In genomic region chr1:6174621-6175410, GRCh38 we compare ENCODE assay signal across 22 cellular contexts. TPM values are rescaled to one million over a fixed set of nuclear protein-coding genes. Genes with fewer than 3 reads are reported as not detected.
DNase-seq lines count a peak whose midpoint lies in the region; ATAC-seq, FAIRE-seq and TF ChIP-seq lines count a peak whose summit lies in the region.
"Had no signal": no experiment of that assay in that cellular context is flagged by ENCODE, and none has a peak within 500 bp of the region (broad histone marks: within the 10 kb centered on the region; RNA-seq: fewer than 3 reads in every experiment).

No MANE protein-coding gene starts in this region.

- TF ChIP-seq EP300 in H1 (IDR thresholded peaks at IDR 0.05; ENCODE audit: borderline replicate concordance in 1 of 2, low read depth in 2 of 2, low read length in 2 of 2) = no peak

- H3K4me3 ChIP-seq in HEK293 (ENCODE audit: low read depth, low read length) (no peak overlapping the region), Panc1 (ENCODE audit: low read depth in 2 of 2, low read length in 2 of 2) (no peak overlapping the region), H1 (ENCODE audit: extremely low read depth in 1 of 4, insufficient read depth in 2 of 4, low read depth in 3 of 4, low read length in 4 of 4) (no peak overlapping the region)
- H3K4me3 ChIP-seq: BLaER1, GM12878 had no signal

- H2BK5ac ChIP-seq in H1 (ENCODE audit: low read depth, low read length) = no peak overlapping the region

- peaks cover 20% of the 10 kb centered on the region; the same call in 1 of the 2 replicates for H3K23me2 ChIP-seq in H1 (ENCODE audit: low read depth, low read length)

- no peak for TF ChIP-seq POLR2A in H1 (IDR thresholded peaks at IDR 0.05; ENCODE audit: control extremely low read depth in 1 of 2, low read depth in 2 of 2, low read length in 2 of 2)

- peaks cover 0 to 20% of the 10 kb centered on the region in 2 experiments for H4K20me1 ChIP-seq in H1 (replicated peaks in 1 of 2; ENCODE audit: control insufficient read depth in 1 of 2, insufficient read depth in 2 of 2, low read length in 2 of 2)

- TF ChIP-seq RAD21 in H1 (IDR thresholded peaks at IDR 0.05 in 1 of 2, conservative IDR thresholded peaks at IDR 0.05 in 1 of 2; ENCODE audit: low read depth in 2 of 2, low read length in 2 of 2) = no peak

- CTCF ChIA-PET in HEK293 (lab: Yijun Ruan, JAX) (no interaction called here), Panc1 (lab: Charles Lee) (no interaction called here), H1 (lab: Charles Lee; ENCODE audit: partially characterized antibody) (no interaction called here)

- no peaks in the 10 kb centered on the region for H3K79me2 ChIP-seq in H1 (ENCODE audit: control insufficient read depth in 1 of 2, insufficient read depth in 2 of 2, low read length in 2 of 2)

- H3K4me1 ChIP-seq in HEK293 (ENCODE audit: control insufficient read depth, insufficient read depth, low read length) = no peaks in the 10 kb centered on the region
- peaks cover 49% of the 10 kb centered on the region for H3K4me1 ChIP-seq in Panc1 (ENCODE audit: control insufficient read depth, insufficient read depth, low read length)
- peaks cover 0 to 7% (median 0%) of the 10 kb centered on the region in 4 experiments; a peak in 4 of 7 replicates for H3K4me1 ChIP-seq in H1 (replicated peaks in 1 of 4; ENCODE audit: control insufficient read depth in 3 of 4, insufficient read depth in 4 of 4, low read length in 3 of 4)

- no peak for ATAC-seq in Panc1
- ATAC-seq in Right ventricle myocardium superior (ENCODE audit: poor library complexity) = no peak
- ATAC-seq: CD8-positive, alpha-beta T cell; GM12878 had no signal

- H3K9me3 ChIP-seq in HEK293 (ENCODE audit: control insufficient read depth, insufficient read depth, low read depth, low read length) (no peaks in the 10 kb centered on the region), Panc1 (ENCODE audit: control insufficient read depth, insufficient read depth, low read depth, low read length) (no peaks in the 10 kb centered on the region), H1 (ENCODE audit: insufficient read depth in 2 of 2, low read depth in 1 of 2, low read length in 1 of 2) (no peaks in the 10 kb centered on the region)
- H3K9me3 ChIP-seq: BLaER1, Caco-2 had no signal

- TSS peak; percentile 63 for BruUV-seq in Panc1 (replicated peaks; lab: Mats Ljungman, UMichigan)

- TF ChIP-seq CTCF in HEK293 (tag by site-specific recombination; IDR thresholded peaks at IDR 0.05) (no peak), Panc1 (IDR thresholded peaks at IDR 0.05) (no peak), H1 (IDR thresholded peaks at IDR 0.05; ENCODE audit: control extremely low read depth in 1 of 3, insufficient read depth in 1 of 3, low read depth in 1 of 3, low read length in 3 of 3) (no peak)

- no peak overlapping the region for H4K91ac ChIP-seq in H1 (replicated peaks; ENCODE audit: insufficient read length, low read length)

- no peak overlapping the region; the same call in 1 of the 2 replicates for H2AK5ac ChIP-seq in H1 (ENCODE audit: low read depth, low read length)

- no peak overlapping the region for H4K5ac ChIP-seq in H1 (ENCODE audit: insufficient read length, low read depth, low read length)

- no peak overlapping the region for H3K23ac ChIP-seq in H1 (ENCODE audit: insufficient read length)

- POLR2A ChIA-PET in HEK293 (lab: Yijun Ruan, JAX) = no interaction called here
- POLR2A ChIA-PET in Panc1 (lab: Charles Lee) = no interaction called here
- POLR2A ChIA-PET in H1 (lab: Charles Lee; ENCODE audit: partially characterized antibody) = no interaction called here

- H3K18ac ChIP-seq in H1 (ENCODE audit: extremely low read depth, low read length) = no peak overlapping the region

- H3K9ac ChIP-seq in H1 (replicated peaks in 1 of 4; ENCODE audit: extremely low read depth in 1 of 4, low read depth in 3 of 4, low read length in 3 of 4) = no peak overlapping the region; a peak in 1 of 7 replicates
- H3K9ac ChIP-seq: BLaER1 had no signal

- in situ Hi-C loops in Panc1 (cut with HindIII; ENCODE audit: low pct_unique_long_range_greater_than_20kb, low sequenced_read_pairs) = no loop called here

- FAIRE-seq in H1 (lab: Jason Lieb, UNC) (no peak), urothelium cell line (lab: Jason Lieb, UNC) (peak; percentile 59)
- FAIRE-seq: A204.1, GM12878, GM19239 had no signal

- H2BK12ac ChIP-seq in H1 (ENCODE audit: low read depth, low read length) = no peak overlapping the region

- no peak overlapping the region for H3K4ac ChIP-seq in H1 (replicated peaks; ENCODE audit: insufficient read length, low read depth, low read length)

- H2AFZ ChIP-seq in H1 (ENCODE audit: low read length) = no peak overlapping the region

- DNase-seq in Panc1 (ENCODE audit: low read depth, low spot score) = no peak
- no peak for DNase-seq in H1 (ENCODE audit: low read depth in 1 of 2, low spot score in 2 of 2)
- no peak for DNase-seq in urothelium cell line (ENCODE audit: low spot score)
- no peak for DNase-seq in Right ventricle myocardium superior
- no peak for DNase-seq in middle frontal gyrus (ENCODE audit: extremely low spot score, low spot score)
- no peak for DNase-seq in NCI-H1694 treated with DMSO at 0.1 percent for 48 hours (lab: John Stamatoyannopoulos, UW)
- DNase-seq: Caco-2; CD4-positive, CD25-positive, alpha-beta regulatory T cell; CD8-positive, alpha-beta T cell; DMS153; EL; GDM1; GOT3; H7; HCEC 1CT had no signal

- no peak overlapping the region for H3K4me2 ChIP-seq in H1 (ENCODE audit: insufficient read depth in 1 of 2, low read depth in 2 of 2, low read length in 2 of 2)
- H3K4me2 ChIP-seq: BLaER1 had no signal

- no peak overlapping the region for H3K14ac ChIP-seq in H1 (ENCODE audit: insufficient read length)

- H3K56ac ChIP-seq in H1 (replicated peaks; ENCODE audit: insufficient read length, low read depth, low read length) = peak overlapping the region; percentile 86

- H3K27ac ChIP-seq in HEK293 (ENCODE audit: extremely low read depth, low read depth, low read length) (no peak overlapping the region), Panc1 (ENCODE audit: low read length) (no peak overlapping the region), H1 (ENCODE audit: low read depth, low read length) (no peak overlapping the region)
- H3K27ac ChIP-seq: 22Rv1, BLaER1, C4-2B had no signal

- no peak overlapping the region for H2BK120ac ChIP-seq in H1 (replicated peaks; ENCODE audit: low read depth, low read length)

- intact Hi-C loops in Panc1 (cut with micrococcal nuclease; ENCODE audit: unreplicated experiment) = no loop called here
- intact Hi-C loops in Right ventricle myocardium superior (cut with DNase I) = loop anchor here (10.0 kb wide), 1 partner anchor 120 kb away; no protein-coding TSS in a partner anchor

- H2BK15ac ChIP-seq in H1 (ENCODE audit: low read length) = no peak overlapping the region

- no peak overlapping the region for H4K8ac ChIP-seq in H1 (ENCODE audit: extremely low read depth, insufficient read depth, low read length)

- WGBS in H1 (ENCODE audit: extremely low coverage in 1 of 2, insufficient coverage in 1 of 2, insufficient read length in 1 of 2, insufficient replicate concordance in 2 of 2, low coverage in 1 of 2, low lambda C conversion rate in 2 of 2, missing lambda C conversion rate in 1 of 2), 2 experiments = 83 to 100% methylated on average over 4 to 5 of the region's 5 CpGs

- H2BK20ac ChIP-seq in H1 (ENCODE audit: low read length) = no peak overlapping the region

- H3K36me3 ChIP-seq in HEK293 (ENCODE audit: control insufficient read depth in 2 of 2, insufficient read depth in 1 of 2, low read length in 2 of 2) (no peaks in the 10 kb centered on the region), Panc1 (ENCODE audit: control insufficient read depth, insufficient read depth, low read length) (no peaks in the 10 kb centered on the region), H1 (ENCODE audit: control insufficient read depth in 2 of 4, insufficient read depth in 4 of 4, low read length in 3 of 4) (no peaks in the 10 kb centered on the region)
- H3K36me3 ChIP-seq: BLaER1 had no signal

- H3K27me3 ChIP-seq in Panc1 (ENCODE audit: control insufficient read depth, insufficient read depth, low read length) = no peaks in the 10 kb centered on the region
- peaks cover 18 to 39% (median 31%) of the 10 kb centered on the region in 4 experiments for H3K27me3 ChIP-seq in H1 (replicated peaks in 1 of 4; ENCODE audit: control insufficient read depth in 3 of 4, extremely low read depth in 1 of 4, insufficient read depth in 3 of 4, low read length in 3 of 4)

- no peaks in the 10 kb centered on the region for H3K79me1 ChIP-seq in H1 (ENCODE audit: low read depth, low read length)

RNA-seq across cellular contexts. Expression of gene CHD5, which starts 5.3 kb away (rescaled TPM):
- total RNA-seq in Panc1 (2021; ENCODE audit: unreplicated experiment) = 62.9 TPM
- polyA plus RNA-seq in Panc1 (2012; ENCODE audit: insufficient read length) = 72.6 TPM
- total RNA-seq in H1 (2021; fragmentation: NEBNext Ultra II Directional; extraction: Animal tissue kit (Norgen Biotek cat#: 25700)) = 0.94 and 1.8 TPM in 2 replicates
- polyA plus RNA-seq in H1 (2011; rRNA removed) = 0.42 and 0.58 TPM in 2 replicates
- 0.48 TPM for polyA plus RNA-seq in H1 (2011; cell fraction: cytosol; rRNA removed)
- polyA plus RNA-seq in H1 (2011; cell fraction: nucleus; rRNA removed) = 3.5 TPM
- polyA plus RNA-seq in H1 (2012, experiment 1 of 2) = 0.48 to 1.5 TPM (median 0.97 TPM) in 4 replicates
- polyA plus RNA-seq in H1 (2012, experiment 2 of 2) = 0.43 TPM
- 0.77 TPM for polyA plus RNA-seq in H1 (2013, experiment 1 of 2)
- polyA plus RNA-seq in H1 (2013, experiment 2 of 2) = 0.31 TPM
- polyA minus RNA-seq in H1 (2011; rRNA and poly(A)+ RNA removed) = 0.47 and 0.80 TPM in 2 replicates
- 0.37 TPM for polyA minus RNA-seq in H1 (2011; cell fraction: cytosol; rRNA and poly(A)+ RNA removed)
- polyA minus RNA-seq in H1 (2011; cell fraction: nucleus; rRNA and poly(A)+ RNA removed) = 0.90 TPM
- total RNA-seq in Right ventricle myocardium superior = not detected
- total RNA-seq: CD4-positive, CD25-positive, alpha-beta regulatory T cell had no signal
- polyA plus RNA-seq: CD4-positive, CD25-positive, alpha-beta regulatory T cell had no signal

RNA-seq across cellular contexts. Expression of gene RPL22, which starts 24.6 kb away (rescaled TPM):
- total RNA-seq in Panc1 (2021; ENCODE audit: unreplicated experiment) (309 TPM), Right ventricle myocardium superior (234 TPM)
- 319 TPM for polyA plus RNA-seq in Panc1 (2012; ENCODE audit: insufficient read length)
- 521 and 545 TPM in 2 replicates for total RNA-seq in H1 (2021; fragmentation: NEBNext Ultra II Directional; extraction: Animal tissue kit (Norgen Biotek cat#: 25700))
- 66.8 and 133 TPM in 2 replicates for polyA plus RNA-seq in H1 (2011; rRNA removed)
- polyA plus RNA-seq in H1 (2011; cell fraction: cytosol; rRNA removed) = 234 TPM
- polyA plus RNA-seq in H1 (2011; cell fraction: nucleus; rRNA removed) = 28.4 TPM
- polyA plus RNA-seq in H1 (2012, experiment 1 of 2) = 870 to 2,565 TPM (median 1,339 TPM) in 4 replicates
- 330 TPM for polyA plus RNA-seq in H1 (2012, experiment 2 of 2)
- 1,194 TPM for polyA plus RNA-seq in H1 (2013, experiment 1 of 2)
- polyA plus RNA-seq in H1 (2013, experiment 2 of 2) = 1,207 TPM
- 27.6 and 29.8 TPM in 2 replicates for polyA minus RNA-seq in H1 (2011; rRNA and poly(A)+ RNA removed)
- polyA minus RNA-seq in H1 (2011; cell fraction: cytosol; rRNA and poly(A)+ RNA removed) = 49.7 TPM
- polyA minus RNA-seq in H1 (2011; cell fraction: nucleus; rRNA and poly(A)+ RNA removed) = 47.9 TPM

RNA-seq across cellular contexts. Expression of gene RNF207, which starts 31.1 kb away (rescaled TPM):
- total RNA-seq in Panc1 (2021; ENCODE audit: unreplicated experiment) = 115 TPM
- polyA plus RNA-seq in Panc1 (2012; ENCODE audit: insufficient read length) = 84.5 TPM
- 3.9 and 4.2 TPM in 2 replicates for total RNA-seq in H1 (2021; fragmentation: NEBNext Ultra II Directional; extraction: Animal tissue kit (Norgen Biotek cat#: 25700))
- polyA plus RNA-seq in H1 (2011; rRNA removed) = 5.4 and 15.9 TPM in 2 replicates
- 9.2 TPM for polyA plus RNA-seq in H1 (2011; cell fraction: cytosol; rRNA removed)
- 47.4 TPM for polyA plus RNA-seq in H1 (2011; cell fraction: nucleus; rRNA removed)
- 2.6 to 5.0 TPM (median 3.8 TPM) in 4 replicates for polyA plus RNA-seq in H1 (2012, experiment 1 of 2)
- 2.8 TPM for polyA plus RNA-seq in H1 (2012, experiment 2 of 2)
- polyA plus RNA-seq in H1 (2013, experiment 1 of 2) = 4.3 TPM
- polyA plus RNA-seq in H1 (2013, experiment 2 of 2) = 3.0 TPM
- 4.7 and 6.1 TPM in 2 replicates for polyA minus RNA-seq in H1 (2011; rRNA and poly(A)+ RNA removed)
- polyA minus RNA-seq in H1 (2011; cell fraction: cytosol; rRNA and poly(A)+ RNA removed) = 5.7 TPM
- 17.2 TPM for polyA minus RNA-seq in H1 (2011; cell fraction: nucleus; rRNA and poly(A)+ RNA removed)
- total RNA-seq in Right ventricle myocardium superior = 70.1 TPM

Comparison
In these comparisons a context has a peak if more than half of its experiments do, and no peak if none do; other contexts are left out.
1. RNA of gene CHD5, which starts 5.3 kb away (total RNA-seq): 62.9 TPM in Panc1 (single experiment); 0.94 to 1.8 TPM in H1 and not detected in Right ventricle myocardium superior (single experiment); every median in the first group is over 10 times any median in the second.
2. RNA of gene RNF207, which starts 31.1 kb away (total RNA-seq): 115 TPM in Panc1 (single experiment) and 70.1 TPM in Right ventricle myocardium superior (single experiment); 3.9 to 4.2 TPM in H1; every median in the first group is over 10 times any median in the second.